20 cellular contexts compared by ENCODE assay signal in the genomic region with DNA sequence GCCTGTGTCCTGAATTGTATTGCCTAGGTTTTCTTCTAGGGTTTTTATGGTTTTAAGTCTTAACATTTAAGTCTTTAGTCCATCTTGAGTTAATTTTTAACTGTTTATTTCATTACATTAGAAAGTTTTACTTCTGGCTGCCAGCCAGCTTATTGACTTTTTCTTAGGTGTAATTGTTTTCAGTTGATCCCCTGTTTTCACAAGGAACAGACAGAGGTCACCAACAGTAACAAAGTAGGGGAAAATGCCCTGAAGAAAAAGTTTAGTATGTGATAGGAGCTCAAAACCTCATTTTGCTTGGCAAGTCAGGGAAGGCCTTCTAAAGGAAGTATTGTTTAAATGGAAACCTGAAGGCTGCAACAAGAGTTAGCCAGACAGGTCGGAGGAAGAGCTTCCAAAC. TPM values are rescaled to one million over a fixed set of nuclear protein-coding genes. Genes with fewer than 3 reads are reported as not detected.
DNase-seq lines count a peak whose midpoint lies in the region; ATAC-seq, FAIRE-seq and TF ChIP-seq lines count a peak whose summit lies in the region.
"Had no signal": no experiment of that assay in that cellular context is flagged by ENCODE, and none has a peak within 500 bp of the region (broad histone marks: within the 10 kb centered on the region; RNA-seq: fewer than 3 reads in every experiment).

No MANE protein-coding gene starts in this region.

- H3K4me1 Mint-ChIP-seq in activated naive CD8-positive, alpha-beta T cell (ENCODE audit: low read depth), result peaks cover 34% of the 10 kb centered on the region
- peaks cover 33% of the 10 kb centered on the region for H3K4me1 Mint-ChIP-seq in activated naive CD8-positive, alpha-beta T cell treated with anti-CD3 and anti-CD28 coated beads for 36 hours
- H3K4me1 Mint-ChIP-seq in astrocyte (ENCODE audit: low read depth, unreplicated experiment) (peaks cover 15% of the 10 kb centered on the region), naive B cell (peaks cover 35 to 41% (median 39%) of the 10 kb centered on the region in 3 donors)

- no peaks in the 10 kb centered on the region for H3K9me3 Mint-ChIP-seq in activated naive CD8-positive, alpha-beta T cell (ENCODE audit: low read depth)
- no peaks in the 10 kb centered on the region for H3K9me3 Mint-ChIP-seq in activated naive CD8-positive, alpha-beta T cell treated with anti-CD3 and anti-CD28 coated beads for 36 hours
- H3K9me3 Mint-ChIP-seq in astrocyte (ENCODE audit: unreplicated experiment), result no peaks in the 10 kb centered on the region
- H3K9me3 Mint-ChIP-seq in naive B cell, result peaks cover 0 to 2% (median 0%) of the 10 kb centered on the region in 7 donors

- FAIRE-seq in astrocyte (lab: Jason Lieb, UNC), result no peak
- FAIRE-seq: H1, HepG2, RCC 7860 had no signal

- H2AFZ ChIP-seq in astrocyte (ENCODE audit: low read depth, low read length), result no peak overlapping the region

- H3K36me3 ChIP-seq in astrocyte (ENCODE audit: insufficient read depth, low read length), result peaks cover 4% of the 10 kb centered on the region

- H4K20me1 ChIP-seq in astrocyte (ENCODE audit: insufficient read depth, low read length), result peaks cover 19% of the 10 kb centered on the region

- H3K27me3 Mint-ChIP-seq in activated naive CD8-positive, alpha-beta T cell, result no peaks in the 10 kb centered on the region
- no peaks in the 10 kb centered on the region for H3K27me3 Mint-ChIP-seq in activated naive CD8-positive, alpha-beta T cell treated with anti-CD3 and anti-CD28 coated beads for 36 hours
- H3K27me3 Mint-ChIP-seq in astrocyte (ENCODE audit: low read depth, unreplicated experiment) (no peaks in the 10 kb centered on the region), naive B cell (no peaks in the 10 kb centered on the region)
- H3K27me3 Mint-ChIP-seq: CD4-positive, CD25-positive, alpha-beta regulatory T cell had no signal

- peaks cover 18% of the 10 kb centered on the region for H3K36me3 Mint-ChIP-seq in activated naive CD8-positive, alpha-beta T cell
- peaks cover 9% of the 10 kb centered on the region for H3K36me3 Mint-ChIP-seq in activated naive CD8-positive, alpha-beta T cell treated with anti-CD3 and anti-CD28 coated beads for 36 hours
- peaks cover 4% of the 10 kb centered on the region for H3K36me3 Mint-ChIP-seq in astrocyte (ENCODE audit: low read depth, unreplicated experiment)
- H3K36me3 Mint-ChIP-seq in naive B cell, result peaks cover under 1 to 8% of the 10 kb centered on the region in 2 donors

- no peaks in the 10 kb centered on the region for H3K9me3 ChIP-seq in astrocyte (ENCODE audit: insufficient read depth, low read depth, low read length)

- H3K27ac ChIP-seq in astrocyte (ENCODE audit: low read depth, low read length), result no peak overlapping the region

- peak overlapping the region; percentile 0 for H3K27ac Mint-ChIP-seq in activated naive CD8-positive, alpha-beta T cell
- no peak overlapping the region for H3K27ac Mint-ChIP-seq in activated naive CD8-positive, alpha-beta T cell treated with anti-CD3 and anti-CD28 coated beads for 36 hours
- H3K27ac Mint-ChIP-seq in astrocyte (ENCODE audit: unreplicated experiment) (peak overlapping the region; percentile 31), naive B cell (peak overlapping the region in 4 of 6 donors; percentile 30 to 81 (median 62))
- H3K27ac Mint-ChIP-seq: CD4-positive, CD25-positive, alpha-beta regulatory T cell had no signal

- H3K4me1 ChIP-seq in astrocyte (ENCODE audit: insufficient read depth, low read length), result peaks cover 3% of the 10 kb centered on the region

- ATAC-seq in naive B cell (ENCODE audit: low read depth in 2 of 2) (no peak), HG03097 (IDR thresholded peaks at IDR 0.05; ENCODE audit: low FRiP score, unreplicated experiment) (no peak), GM19463 (IDR thresholded peaks at IDR 0.05; ENCODE audit: unreplicated experiment) (no peak)
- ATAC-seq: HepG2 had no signal

- peaks cover 59% of the 10 kb centered on the region for H3K79me2 ChIP-seq in astrocyte (ENCODE audit: insufficient read depth, low read length)

- DNase-seq in activated naive CD8-positive, alpha-beta T cell treated with anti-CD3 and anti-CD28 coated beads for 36 hours, result no peak
- DNase-seq in astrocyte (ENCODE audit: low read depth) (no peak), naive B cell (no peak), A172 (ENCODE audit: low spot score) (no peak), NCI-H345 (lab: John Stamatoyannopoulos, UW) (no peak)
- DNase-seq: AML-193; CD4-positive, CD25-positive, alpha-beta regulatory T cell; GF-D8; MM.1S; NCI-H1105; NCI-H1694 treated with DMSO at 0.1 percent for 48 hours; NCI-H510A; SHP77 had no signal

- no peak overlapping the region for H3K4me2 ChIP-seq in astrocyte (ENCODE audit: low read length)

- H3K4me3 ChIP-seq in astrocyte (ENCODE audit: insufficient read depth, low read depth, low read length), result no peak overlapping the region

- no peak overlapping the region for H3K4me3 Mint-ChIP-seq in activated naive CD8-positive, alpha-beta T cell
- no peak overlapping the region for H3K4me3 Mint-ChIP-seq in activated naive CD8-positive, alpha-beta T cell treated with anti-CD3 and anti-CD28 coated beads for 36 hours
- H3K4me3 Mint-ChIP-seq in astrocyte (ENCODE audit: unreplicated experiment) (no peak overlapping the region), naive B cell (no peak overlapping the region)

- no peaks in the 10 kb centered on the region for H3K27me3 ChIP-seq in astrocyte (ENCODE audit: insufficient read depth, low read length)

- H3K9ac ChIP-seq in astrocyte (ENCODE audit: low read length), result no peak overlapping the region

- TF ChIP-seq CTCF in astrocyte (IDR thresholded peaks at IDR 0.05; ENCODE audit: insufficient read depth, low read depth, low read length), result no peak

RNA-seq across cellular contexts. Expression of a gene that starts 10.4 kb away (rescaled TPM):
- 10 to 100 TPM; 38.4 to 41.0 TPM for total RNA-seq in activated naive CD8-positive, alpha-beta T cell treated with anti-CD3 and anti-CD28 coated beads for 36 hours
- total RNA-seq in astrocyte, result 38.5 and 40.8 TPM in 2 replicates
- polyA plus RNA-seq in naive B cell (ENCODE audit: low read depth in 6 of 6), result 10 to 100 TPM; 23.5 to 66.0 (median 54.3) TPM
- total RNA-seq in A172 (2014; rRNA removed; shearing (Covaris generic)), result 20.0 and 21.2 TPM in 2 replicates

RNA-seq across cellular contexts. Expression of a gene that starts 10.4 kb away (rescaled TPM):
- total RNA-seq in activated naive CD8-positive, alpha-beta T cell treated with anti-CD3 and anti-CD28 coated beads for 36 hours, result under 1 TPM; 0.08 to 0.12 TPM
- total RNA-seq in astrocyte, result 0.07 and 0.20 TPM in 2 replicates
- polyA plus RNA-seq in naive B cell (ENCODE audit: low read depth in 6 of 6), result under 1 TPM in 1 of 6 donors, not detected in 5; 0.06 TPM
- not detected in 2 replicates for total RNA-seq in A172 (2014; rRNA removed; shearing (Covaris generic))
- total RNA-seq: A673; CD4-positive, CD25-positive, alpha-beta regulatory T cell had no signal

RNA-seq across cellular contexts. Expression of a gene that starts 45.2 kb away (rescaled TPM):
- 10 to 100 TPM; 11.5 to 11.9 TPM for total RNA-seq in activated naive CD8-positive, alpha-beta T cell treated with anti-CD3 and anti-CD28 coated beads for 36 hours
- 39.5 and 45.6 TPM in 2 replicates for total RNA-seq in astrocyte
- 10 to 100 TPM; 19.7 to 36.7 (median 27.2) TPM for polyA plus RNA-seq in naive B cell (ENCODE audit: low read depth in 6 of 6)
- total RNA-seq in A172 (2014; rRNA removed; shearing (Covaris generic)), result 27.1 and 42.3 TPM in 2 replicates

RNA-seq across cellular contexts. Expression of a gene that starts 45.3 kb away (rescaled TPM):
- total RNA-seq in activated naive CD8-positive, alpha-beta T cell treated with anti-CD3 and anti-CD28 coated beads for 36 hours, result under 1 TPM; 0.42 to 0.78 TPM
- 3.9 and 4.1 TPM in 2 replicates for total RNA-seq in astrocyte
- 10 to 100 TPM in 4 of 6 donors, 1 to 10 TPM in 2; 3.8 to 14.8 (median 11.2) TPM for polyA plus RNA-seq in naive B cell (ENCODE audit: low read depth in 6 of 6)
- total RNA-seq in A172 (2014; rRNA removed; shearing (Covaris generic)), result 1.3 and 2.3 TPM in 2 replicates
